ENCODE assay signal across 23 cellular contexts in the genomic region with DNA sequence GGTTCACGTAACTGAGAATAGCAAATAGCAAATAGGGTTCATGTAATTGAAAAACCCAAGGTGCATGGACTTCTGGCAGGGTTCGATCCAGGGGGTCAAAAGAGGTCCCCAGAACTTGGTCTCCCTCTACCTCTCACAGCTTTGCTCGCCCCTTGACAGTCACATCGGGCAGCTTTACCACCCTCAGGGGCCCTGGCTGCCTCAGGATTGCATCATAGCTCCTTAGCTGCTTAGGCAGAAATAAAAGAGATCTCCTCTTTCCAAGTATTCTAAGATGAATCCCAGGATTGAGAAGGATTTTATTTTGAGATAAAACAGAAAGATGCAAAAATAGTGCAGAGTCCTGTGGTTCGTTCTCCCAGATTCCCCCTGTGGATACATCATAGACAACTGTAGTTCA. TPM values are rescaled to one million over a fixed set of nuclear protein-coding genes. Genes with fewer than 3 reads are reported as not detected.
"Had no signal": no experiment of that assay in that cellular context is flagged by ENCODE, and none has a peak within 500 bp of the region (broad histone marks: within the 10 kb centered on the region; RNA-seq: fewer than 3 reads in every experiment).

No MANE protein-coding gene starts in this region.

- H3K27me3 ChIP-seq: spleen, stomach, testis, upper lobe of left lung had no signal

- DNase-seq: activated B cell treated with CpG ODN at 0.5 μM for 24 hours; activated CD4-positive, alpha-beta T cell treated with anti-CD3 and anti-CD28 coated beads for 48 hours; activated CD8-positive, alpha-beta T cell treated with anti-CD3 and anti-CD28 coated beads for 36 hours; activated naive CD8-positive, alpha-beta T cell treated with anti-CD3 and anti-CD28 coated beads, Interleukin-2, amount 10 ng/mL, durations not matched to agents 7 days and 5 days; activated T-cell treated with anti-CD3 and anti-CD28 coated beads, Interleukin-2, amount 50 U/mL, for 72 hours; aorta; cerebellar nuclear complex; dermis blood vessel endothelial cell; effector memory CD8-positive, alpha-beta T cell; head of caudate nucleus; kidney glomerular epithelial cell; mesenchymal stem cell; naive thymus-derived CD8-positive, alpha-beta T cell; psoas muscle; spleen; stomach; T-helper 2 cell; testis; upper lobe of left lung had no signal

- ATAC-seq: activated CD8-positive, alpha-beta T cell treated with anti-CD3 and anti-CD28 coated beads for 36 hours; activated T-cell treated with anti-CD3 and anti-CD28 coated beads, Interleukin-2, amount 50 U/mL, for 72 hours; effector memory CD8-positive, alpha-beta T cell; naive thymus-derived CD8-positive, alpha-beta T cell; psoas muscle; sciatic nerve had no signal

- H3K27ac ChIP-seq: psoas muscle, spleen, stomach, testis, upper lobe of left lung had no signal

- H3K36me3 Mint-ChIP-seq: activated naive CD8-positive, alpha-beta T cell treated with anti-CD3 and anti-CD28 coated beads, Interleukin-2, amount 10 ng/mL, durations not matched to agents 7 days and 5 days; naive thymus-derived CD8-positive, alpha-beta T cell had no signal

- H3K9me3 Mint-ChIP-seq: activated B cell treated with CpG ODN at 0.5 μM for 24 hours; activated CD8-positive, alpha-beta T cell treated with anti-CD3 and anti-CD28 coated beads for 36 hours; activated naive CD8-positive, alpha-beta T cell treated with anti-CD3 and anti-CD28 coated beads, Interleukin-2, amount 10 ng/mL, durations not matched to agents 7 days and 5 days; activated T-cell treated with anti-CD3 and anti-CD28 coated beads, Interleukin-2, amount 50 U/mL, for 72 hours; effector memory CD8-positive, alpha-beta T cell; naive thymus-derived CD8-positive, alpha-beta T cell had no signal

- FAIRE-seq: frontal cortex had no signal

- H3K9me3 ChIP-seq: psoas muscle, spleen, stomach, testis, upper lobe of left lung had no signal

- H3K36me3 ChIP-seq: stomach, upper lobe of left lung had no signal

- H3K27me3 Mint-ChIP-seq: activated B cell treated with CpG ODN at 0.5 μM for 24 hours; activated CD8-positive, alpha-beta T cell treated with anti-CD3 and anti-CD28 coated beads for 36 hours; effector memory CD8-positive, alpha-beta T cell had no signal

- H3K4me3 Mint-ChIP-seq: activated B cell treated with CpG ODN at 0.5 μM for 24 hours; activated CD8-positive, alpha-beta T cell treated with anti-CD3 and anti-CD28 coated beads for 36 hours; activated naive CD8-positive, alpha-beta T cell treated with anti-CD3 and anti-CD28 coated beads, Interleukin-2, amount 10 ng/mL, durations not matched to agents 7 days and 5 days; activated T-cell treated with anti-CD3 and anti-CD28 coated beads, Interleukin-2, amount 50 U/mL, for 72 hours; effector memory CD8-positive, alpha-beta T cell; naive thymus-derived CD8-positive, alpha-beta T cell had no signal

- H3K4me1 ChIP-seq: psoas muscle, testis had no signal

- H3K4me3 ChIP-seq: psoas muscle, spleen, stomach, testis, upper lobe of left lung had no signal

- H3K27ac Mint-ChIP-seq: activated B cell treated with CpG ODN at 0.5 μM for 24 hours; activated CD8-positive, alpha-beta T cell treated with anti-CD3 and anti-CD28 coated beads for 36 hours; activated T-cell treated with anti-CD3 and anti-CD28 coated beads, Interleukin-2, amount 50 U/mL, for 72 hours; effector memory CD8-positive, alpha-beta T cell had no signal

- H3K4me1 Mint-ChIP-seq: activated B cell treated with CpG ODN at 0.5 μM for 24 hours had no signal

RNA-seq across cellular contexts. Expression of a gene that starts 12.7 kb away (rescaled TPM):
- total RNA-seq: activated B cell treated with CpG ODN at 0.5 μM for 24 hours; activated CD8-positive, alpha-beta T cell treated with anti-CD3 and anti-CD28 coated beads for 36 hours; activated naive CD8-positive, alpha-beta T cell treated with anti-CD3 and anti-CD28 coated beads, Interleukin-2, amount 10 ng/mL, durations not matched to agents 7 days and 5 days; fibroblast of lung; frontal cortex; naive thymus-derived CD8-positive, alpha-beta T cell; osteocyte had no signal
- polyA plus RNA-seq: fibroblast of lung; naive thymus-derived CD8-positive, alpha-beta T cell had no signal

RNA-seq across cellular contexts. Expression of a gene that starts 13.8 kb away (rescaled TPM):
- total RNA-seq: activated B cell treated with CpG ODN at 0.5 μM for 24 hours; aorta; dermis blood vessel endothelial cell; fibroblast of lung; naive thymus-derived CD8-positive, alpha-beta T cell; osteocyte; psoas muscle; sciatic nerve; stomach had no signal
- polyA plus RNA-seq: fibroblast of lung; naive thymus-derived CD8-positive, alpha-beta T cell; psoas muscle; stomach had no signal
